Comparison of ENCODE assay signal across 18 cellular contexts in the genomic region with DNA sequence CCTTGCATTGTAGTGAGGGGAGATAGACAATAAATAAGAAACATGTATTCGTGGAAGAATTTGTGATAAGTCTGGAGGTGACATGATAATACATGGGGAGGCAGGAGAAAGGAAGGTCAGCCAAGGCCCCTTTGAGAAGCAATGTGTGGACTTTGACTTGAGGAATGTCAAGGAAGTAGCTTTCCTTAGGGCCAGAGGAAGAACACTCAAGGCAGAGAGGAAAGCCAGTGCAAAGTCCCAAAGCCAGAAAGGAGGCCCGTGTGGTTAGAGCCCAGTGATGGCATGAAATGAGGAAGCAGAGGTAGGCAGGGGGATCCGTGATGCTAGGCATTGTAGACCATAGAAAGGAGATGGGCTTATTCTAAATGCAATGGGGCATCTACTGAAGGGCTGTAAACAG.
"Had no signal": no experiment of that assay in that cellular context is flagged by ENCODE, and none has a peak within 500 bp of the region (broad histone marks: within the 10 kb centered on the region; RNA-seq: fewer than 3 reads in every experiment).

No MANE protein-coding gene starts in this region.

- H3K4me1 ChIP-seq: lower lobe of right lung, neural progenitor cell had no signal

- H3K4me3 Mint-ChIP-seq: activated naive CD8-positive, alpha-beta T cell treated with anti-CD3 and anti-CD28 coated beads for 36 hours; activated T-helper 1 cell treated with anti-CD3 and anti-CD28 coated beads, Interleukin-12 subunit alpha, Interleukin-12 subunit beta, Interleukin-2, Interleukin-4 antibody, amounts not matched to agents 30 ng/mL and 10 ng/mL and 1 ng/mL, durations not matched to agents 14 hours and 24 hours and 36 hours; brain; central memory CD8-positive, alpha-beta T cell; immature natural killer cell; mesothelial cell of epicardium; naive B cell; neural progenitor cell; stimulated activated memory B cell treated with anti-CD40 and anti-IgM and Interleukin-4, amounts not matched to agents 10 μg/mL and 1 μg/mL and 100 μg/mL, for 72 hours had no signal

- H3K27ac ChIP-seq: lower lobe of right lung, neural progenitor cell, ovary had no signal

- DNase-seq: activated CD4-positive, CD25-positive, alpha-beta regulatory T cell treated with anti-CD3 and anti-CD28 coated beads, Interleukin-2, amount 50 U/mL, for 72 hours; activated naive CD8-positive, alpha-beta T cell treated with anti-CD3 and anti-CD28 coated beads for 36 hours; amygdala; cortex of kidney; effector CD4-positive, alpha-beta T cell; esophagus squamous epithelium; immature natural killer cell; lower lobe of right lung; naive B cell; ovary; T1000; trophoblast cell had no signal

- H3K27ac Mint-ChIP-seq: activated naive CD8-positive, alpha-beta T cell treated with anti-CD3 and anti-CD28 coated beads for 36 hours; activated T-helper 1 cell treated with anti-CD3 and anti-CD28 coated beads, Interleukin-12 subunit alpha, Interleukin-12 subunit beta, Interleukin-2, Interleukin-4 antibody, amounts not matched to agents 30 ng/mL and 10 ng/mL and 1 ng/mL, durations not matched to agents 14 hours and 24 hours and 36 hours; immature natural killer cell; mesothelial cell of epicardium; naive B cell; neural progenitor cell; stimulated activated memory B cell treated with anti-CD40 and anti-IgM and Interleukin-4, amounts not matched to agents 10 μg/mL and 1 μg/mL and 100 μg/mL, for 72 hours had no signal

- H3K9me3 Mint-ChIP-seq: activated naive CD8-positive, alpha-beta T cell treated with anti-CD3 and anti-CD28 coated beads for 36 hours; activated T-helper 1 cell treated with anti-CD3 and anti-CD28 coated beads, Interleukin-12 subunit alpha, Interleukin-12 subunit beta, Interleukin-2, Interleukin-4 antibody, amounts not matched to agents 30 ng/mL and 10 ng/mL and 1 ng/mL, durations not matched to agents 14 hours and 24 hours and 36 hours; brain; central memory CD8-positive, alpha-beta T cell; immature natural killer cell; mesothelial cell of epicardium; naive B cell; neural progenitor cell; stimulated activated memory B cell treated with anti-CD40 and anti-IgM and Interleukin-4, amounts not matched to agents 10 μg/mL and 1 μg/mL and 100 μg/mL, for 72 hours had no signal

- H3K4me3 ChIP-seq: esophagus squamous epithelium, lower lobe of right lung, neural progenitor cell, ovary had no signal

- ATAC-seq: stimulated activated memory B cell treated with anti-CD40 and anti-IgM and Interleukin-4, amounts not matched to agents 10 μg/mL and 1 μg/mL and 100 μg/mL, for 72 hours had no signal

- H3K27me3 Mint-ChIP-seq: activated naive CD8-positive, alpha-beta T cell treated with anti-CD3 and anti-CD28 coated beads for 36 hours; brain; central memory CD8-positive, alpha-beta T cell; naive B cell; stimulated activated memory B cell treated with anti-CD40 and anti-IgM and Interleukin-4, amounts not matched to agents 10 μg/mL and 1 μg/mL and 100 μg/mL, for 72 hours had no signal

- H3K4me1 Mint-ChIP-seq: brain; central memory CD8-positive, alpha-beta T cell; immature natural killer cell; neural progenitor cell; stimulated activated memory B cell treated with anti-CD40 and anti-IgM and Interleukin-4, amounts not matched to agents 10 μg/mL and 1 μg/mL and 100 μg/mL, for 72 hours had no signal

- H3K9ac ChIP-seq: neural progenitor cell had no signal

- H3K36me3 ChIP-seq: neural progenitor cell, ovary had no signal

- H3K9me3 ChIP-seq: esophagus squamous epithelium, lower lobe of right lung, ovary had no signal

- H3K27me3 ChIP-seq: esophagus squamous epithelium, neural progenitor cell, ovary had no signal

- H3K36me3 Mint-ChIP-seq: activated naive CD8-positive, alpha-beta T cell treated with anti-CD3 and anti-CD28 coated beads for 36 hours; brain; immature natural killer cell; mesothelial cell of epicardium; neural progenitor cell; stimulated activated memory B cell treated with anti-CD40 and anti-IgM and Interleukin-4, amounts not matched to agents 10 μg/mL and 1 μg/mL and 100 μg/mL, for 72 hours had no signal
